ENCODE assay signal across 9 cellular contexts in the genomic region with DNA sequence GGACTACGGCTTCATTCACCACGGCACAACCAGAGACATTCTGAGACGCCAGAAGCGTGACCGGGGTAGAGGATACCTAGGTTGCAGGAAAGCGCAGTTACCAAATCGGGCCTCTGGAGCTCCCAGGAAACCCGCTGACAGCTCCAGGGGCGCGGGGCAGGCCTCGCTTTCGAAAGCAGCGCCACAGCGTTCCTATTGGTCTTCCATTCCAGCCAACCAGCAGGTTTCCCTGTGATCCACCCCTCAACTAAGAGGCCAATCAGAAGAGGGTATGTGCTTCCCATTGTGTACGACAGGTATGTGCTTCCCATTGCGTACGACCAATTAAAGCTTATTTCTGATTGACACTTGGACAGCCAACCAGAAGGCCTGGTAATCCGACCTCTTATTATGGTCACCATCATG. TPM values are rescaled to one million over a fixed set of nuclear protein-coding genes. Genes with fewer than 3 reads are reported as not detected.
A peak's percentile ranks its signal among the peaks of the same experiment; 100 is the strongest.
DNase-seq lines count a peak whose midpoint lies in the region; ATAC-seq, FAIRE-seq and TF ChIP-seq lines count a peak whose summit lies in the region.
"Had no signal": no experiment of that assay in that cellular context is flagged by ENCODE, and none has a peak within 500 bp of the region (broad histone marks: within the 10 kb centered on the region; RNA-seq: fewer than 3 reads in every experiment).

No MANE protein-coding gene starts in this region.

- H2BK5ac ChIP-seq in neuronal stem cell (ENCODE audit: low read length): no peak overlapping the region

- FAIRE-seq in GM12892 (lab: Jason Lieb, UNC): no peak

- WGBS in neuronal stem cell (ENCODE audit: extremely low coverage in 2 of 2, insufficient read length in 2 of 2, insufficient replicate concordance in 1 of 2), 2 donors: no CpG with 5 or more reads among the region's 18 CpGs

- no peak overlapping the region for H2BK12ac ChIP-seq in neuronal stem cell (ENCODE audit: low read length)

- H2AK5ac ChIP-seq in neuronal stem cell (ENCODE audit: low read depth, low read length): no peak overlapping the region

- no peak overlapping the region for H4K8ac ChIP-seq in neuronal stem cell (ENCODE audit: low read depth, low read length)

- H3K4me2 ChIP-seq in neuronal stem cell (ENCODE audit: insufficient read depth, low read length, poor library complexity, severe bottlenecking): peak overlapping the region; percentile 42

- no peak overlapping the region for H3K23ac ChIP-seq in neuronal stem cell (ENCODE audit: low read depth, low read length, poor library complexity)

- no peak overlapping the region for H4K91ac ChIP-seq in neuronal stem cell (ENCODE audit: low read depth, low read length, poor library complexity)

- peak; percentile 99 for ATAC-seq in GM19372 (IDR thresholded peaks at IDR 0.05; ENCODE audit: low read depth, unreplicated experiment)
- ATAC-seq in HG03175 (IDR thresholded peaks at IDR 0.05; ENCODE audit: unreplicated experiment): peak; percentile 91
- peak; percentile 55 for ATAC-seq in effector memory CD8-positive, alpha-beta T cell (replicated peaks)
- ATAC-seq in GM18861 (IDR thresholded peaks at IDR 0.05; ENCODE audit: unreplicated experiment): no peak

- peaks cover 0 to 2% of the 10 kb centered on the region in 2 donors for H3K4me1 ChIP-seq in neuronal stem cell (ENCODE audit: control insufficient read depth in 2 of 2, insufficient read depth in 1 of 2, low read depth in 1 of 2, low read length in 2 of 2)

- H3K27me3 Mint-ChIP-seq in effector memory CD8-positive, alpha-beta T cell: no peaks in the 10 kb centered on the region

- DNase-seq in effector memory CD8-positive, alpha-beta T cell: no peak
- peak; percentile 62 for DNase-seq in neuronal stem cell (ENCODE audit: low spot score)
- no peak for DNase-seq in GM12892 (ENCODE audit: insufficient read length)
- no peak for DNase-seq in NCI-H2196 (lab: John Stamatoyannopoulos, UW; ENCODE audit: unreplicated experiment)
- no peak for DNase-seq in stimulated activated naive CD4-positive, alpha-beta T cell (lab: John Stamatoyannopoulos, UW)

- H2AFZ ChIP-seq in neuronal stem cell (ENCODE audit: low read length): no peak overlapping the region

- H3K4me1 Mint-ChIP-seq in effector memory CD8-positive, alpha-beta T cell (ENCODE audit: low read depth in 2 of 2): peaks cover 4% of the 10 kb centered on the region in 2 donors

- no peaks in the 10 kb centered on the region for H3K9me3 ChIP-seq in neuronal stem cell (replicated peaks in 1 of 2; ENCODE audit: control insufficient read depth in 2 of 2, insufficient read depth in 1 of 2, low read depth in 1 of 2, low read length in 2 of 2)

- no peak overlapping the region for H3K14ac ChIP-seq in neuronal stem cell (ENCODE audit: low read length)

- H3K36me3 ChIP-seq in neuronal stem cell (replicated peaks in 1 of 2; ENCODE audit: control insufficient read depth in 2 of 2, insufficient read depth in 2 of 2, low read length in 2 of 2): peaks cover 0 to 5% of the 10 kb centered on the region in 2 donors

- H2BK120ac ChIP-seq in neuronal stem cell (ENCODE audit: low read depth, low read length): no peak overlapping the region

- H3K18ac ChIP-seq in neuronal stem cell (ENCODE audit: low read length): no peak overlapping the region

- H3K27ac ChIP-seq in neuronal stem cell (replicated peaks; ENCODE audit: low read length): no peak overlapping the region

- H3K36me3 Mint-ChIP-seq in effector memory CD8-positive, alpha-beta T cell (ENCODE audit: insufficient read depth): peaks cover 8% of the 10 kb centered on the region

- H3K9me3 Mint-ChIP-seq in effector memory CD8-positive, alpha-beta T cell: no peaks in the 10 kb centered on the region

- no peak for TF ChIP-seq POLR2A in GM12892 (IDR thresholded peaks at IDR 0.05; ENCODE audit: low read depth, low read length)

- peak overlapping the region in 1 of 2 donors; percentile 58 for H3K4me3 Mint-ChIP-seq in effector memory CD8-positive, alpha-beta T cell

- H3K4me3 ChIP-seq in neuronal stem cell (ENCODE audit: low read length in 2 of 2): peak overlapping the region in 1 of 2 donors; percentile 74
- H3K4me3 ChIP-seq: lung had no signal

- no peaks in the 10 kb centered on the region for H3K27me3 ChIP-seq in neuronal stem cell (ENCODE audit: control insufficient read depth in 3 of 3, insufficient read depth in 3 of 3, low read depth in 1 of 3, low read length in 3 of 3)

- no peak overlapping the region for H3K9ac ChIP-seq in neuronal stem cell (ENCODE audit: low read depth, low read length, poor library complexity)

- H3K27ac Mint-ChIP-seq in effector memory CD8-positive, alpha-beta T cell: no peak overlapping the region

- no peak overlapping the region for H3K4ac ChIP-seq in neuronal stem cell (ENCODE audit: low read length)

- no peak overlapping the region for H2BK15ac ChIP-seq in neuronal stem cell (ENCODE audit: low read length)

- H3K79me1 ChIP-seq in neuronal stem cell (ENCODE audit: low read depth, low read length): no peaks in the 10 kb centered on the region

RNA-seq across cellular contexts. Expression of a gene that starts 14.9 kb away (rescaled TPM):
- 124 TPM for polyA plus RNA-seq in neuronal stem cell (2013, experiment 1 of 2)
- polyA plus RNA-seq in neuronal stem cell (2013, experiment 2 of 2): 123 TPM
- 26.7 TPM for polyA plus RNA-seq in GM12892 (2012; ENCODE audit: missing spikeins)

RNA-seq across cellular contexts. Expression of a gene that starts 42.4 kb away (rescaled TPM):
- polyA plus RNA-seq in neuronal stem cell (2013, experiment 1 of 2): 8.5 TPM
- 7.9 TPM for polyA plus RNA-seq in neuronal stem cell (2013, experiment 2 of 2)
- polyA plus RNA-seq in GM12892 (2012; ENCODE audit: missing spikeins): 3.7 TPM

RNA-seq across cellular contexts. Expression of a gene that starts 53.3 kb away (rescaled TPM):
- polyA plus RNA-seq in neuronal stem cell (2013, experiment 1 of 2): not detected
- 0.15 TPM for polyA plus RNA-seq in neuronal stem cell (2013, experiment 2 of 2)
- polyA plus RNA-seq in GM12892 (2012; ENCODE audit: missing spikeins): 5.3 TPM

RNA-seq across cellular contexts. Expression of a gene that starts 58.2 kb away (rescaled TPM):
- 0.10 TPM for polyA plus RNA-seq in neuronal stem cell (2013, experiment 1 of 2)
- polyA plus RNA-seq in neuronal stem cell (2013, experiment 2 of 2): not detected
- 166 TPM for polyA plus RNA-seq in GM12892 (2012; ENCODE audit: missing spikeins)
